Comparison of ENCODE assay signal across 1 cellular context in genomic region chr13:23586336-23586735, GRCh38.
TF ChIP-seq lines count a peak whose summit lies in the region.

No MANE protein-coding gene starts in this region.

TF ChIP-seq in HepG2, 621 proteins besides CTCF, POLR2A, EP300 and RAD21:
- TF ChIP-seq, protein P1, sequence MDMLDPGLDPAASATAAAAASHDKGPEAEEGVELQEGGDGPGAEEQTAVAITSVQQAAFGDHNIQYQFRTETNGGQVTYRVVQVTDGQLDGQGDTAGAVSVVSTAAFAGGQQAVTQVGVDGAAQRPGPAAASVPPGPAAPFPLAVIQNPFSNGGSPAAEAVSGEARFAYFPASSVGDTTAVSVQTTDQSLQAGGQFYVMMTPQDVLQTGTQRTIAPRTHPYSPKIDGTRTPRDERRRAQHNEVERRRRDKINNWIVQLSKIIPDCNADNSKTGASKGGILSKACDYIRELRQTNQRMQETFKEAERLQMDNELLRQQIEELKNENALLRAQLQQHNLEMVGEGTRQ (IDR thresholded peaks at IDR 0.05; ENCODE audit: low read depth, low read length), result no peak
- TF ChIP-seq, protein P1 (CRISPR knock-in tag; IDR thresholded peaks at IDR 0.05; ENCODE audit: borderline replicate concordance), result no peak
- TF ChIP-seq, protein P2, sequence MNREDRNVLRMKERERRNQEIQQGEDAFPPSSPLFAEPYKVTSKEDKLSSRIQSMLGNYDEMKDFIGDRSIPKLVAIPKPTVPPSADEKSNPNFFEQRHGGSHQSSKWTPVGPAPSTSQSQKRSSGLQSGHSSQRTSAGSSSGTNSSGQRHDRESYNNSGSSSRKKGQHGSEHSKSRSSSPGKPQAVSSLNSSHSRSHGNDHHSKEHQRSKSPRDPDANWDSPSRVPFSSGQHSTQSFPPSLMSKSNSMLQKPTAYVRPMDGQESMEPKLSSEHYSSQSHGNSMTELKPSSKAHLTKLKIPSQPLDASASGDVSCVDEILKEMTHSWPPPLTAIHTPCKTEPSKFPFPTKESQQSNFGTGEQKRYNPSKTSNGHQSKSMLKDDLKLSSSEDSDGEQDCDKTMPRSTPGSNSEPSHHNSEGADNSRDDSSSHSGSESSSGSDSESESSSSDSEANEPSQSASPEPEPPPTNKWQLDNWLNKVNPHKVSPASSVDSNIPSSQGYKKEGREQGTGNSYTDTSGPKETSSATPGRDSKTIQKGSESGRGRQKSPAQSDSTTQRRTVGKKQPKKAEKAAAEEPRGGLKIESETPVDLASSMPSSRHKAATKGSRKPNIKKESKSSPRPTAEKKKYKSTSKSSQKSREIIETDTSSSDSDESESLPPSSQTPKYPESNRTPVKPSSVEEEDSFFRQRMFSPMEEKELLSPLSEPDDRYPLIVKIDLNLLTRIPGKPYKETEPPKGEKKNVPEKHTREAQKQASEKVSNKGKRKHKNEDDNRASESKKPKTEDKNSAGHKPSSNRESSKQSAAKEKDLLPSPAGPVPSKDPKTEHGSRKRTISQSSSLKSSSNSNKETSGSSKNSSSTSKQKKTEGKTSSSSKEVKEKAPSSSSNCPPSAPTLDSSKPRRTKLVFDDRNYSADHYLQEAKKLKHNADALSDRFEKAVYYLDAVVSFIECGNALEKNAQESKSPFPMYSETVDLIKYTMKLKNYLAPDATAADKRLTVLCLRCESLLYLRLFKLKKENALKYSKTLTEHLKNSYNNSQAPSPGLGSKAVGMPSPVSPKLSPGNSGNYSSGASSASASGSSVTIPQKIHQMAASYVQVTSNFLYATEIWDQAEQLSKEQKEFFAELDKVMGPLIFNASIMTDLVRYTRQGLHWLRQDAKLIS (CRISPR knock-in tag; IDR thresholded peaks at IDR 0.05), result no peak
- TF ChIP-seq, protein P3, sequence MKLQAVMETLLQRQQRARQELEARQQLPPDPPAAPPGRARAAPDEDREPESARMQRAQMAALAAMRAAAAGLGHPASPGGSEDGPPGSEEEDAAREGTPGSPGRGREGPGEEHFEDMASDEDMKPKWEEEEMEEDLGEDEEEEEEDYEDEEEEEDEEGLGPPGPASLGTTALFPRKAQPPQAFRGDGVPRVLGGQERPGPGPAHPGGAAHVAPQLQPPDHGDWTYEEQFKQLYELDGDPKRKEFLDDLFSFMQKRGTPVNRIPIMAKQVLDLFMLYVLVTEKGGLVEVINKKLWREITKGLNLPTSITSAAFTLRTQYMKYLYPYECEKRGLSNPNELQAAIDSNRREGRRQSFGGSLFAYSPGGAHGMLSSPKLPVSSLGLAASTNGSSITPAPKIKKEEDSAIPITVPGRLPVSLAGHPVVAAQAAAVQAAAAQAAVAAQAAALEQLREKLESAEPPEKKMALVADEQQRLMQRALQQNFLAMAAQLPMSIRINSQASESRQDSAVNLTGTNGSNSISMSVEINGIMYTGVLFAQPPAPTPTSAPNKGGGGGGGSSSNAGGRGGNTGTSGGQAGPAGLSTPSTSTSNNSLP (IDR thresholded peaks at IDR 0.05; ENCODE audit: low read depth, low read length), result no peak
- TF ChIP-seq AGO2 (optimal IDR thresholded peaks at IDR 0.05; ENCODE audit: low read depth, low read length) (peak; percentile 23), RFX1 (IDR thresholded peaks at IDR 0.05) (no peak), MBNL3 (CRISPR knock-in tag; conservative IDR thresholded peaks at IDR 0.05) (no peak), U2AF1 (optimal IDR thresholded peaks at IDR 0.05; ENCODE audit: low read depth, low read length) (no peak)
